8 cellular contexts compared by ENCODE assay signal in genomic region chr18:35041752-35042379, GRCh38. TPM values are rescaled to one million over a fixed set of nuclear protein-coding genes. Genes with fewer than 3 reads are reported as not detected.
A peak's percentile ranks its signal among the peaks of the same experiment; 100 is the strongest.
DNase-seq lines count a peak whose midpoint lies in the region; ATAC-seq and TF ChIP-seq lines count a peak whose summit lies in the region.

No MANE protein-coding gene starts in this region.

- TF ChIP-seq CTCF in heart right ventricle (IDR thresholded peaks at IDR 0.05), result peak in 1 of 9 donors; percentile 9

- peak overlapping the region; percentile 63 to 92 (median 88) for H3K27ac ChIP-seq in heart right ventricle

- peaks cover 58% of the 10 kb centered on the region for H3K4me1 Mint-ChIP-seq in activated T-helper 2 cell treated with anti-CD3 and anti-CD28 coated beads, Interferon-gamma antibody, Interleukin-2, Interleukin-4, amounts not matched to agents 10 μg/mL and 5 μg/mL and 100 μg/mL, durations not matched to agents 14 hours and 24 hours and 36 hours (ENCODE audit: low read depth)

- peak overlapping the region; percentile 99 for H3K27ac Mint-ChIP-seq in activated T-helper 2 cell treated with anti-CD3 and anti-CD28 coated beads, Interferon-gamma antibody, Interleukin-2, Interleukin-4, amounts not matched to agents 10 μg/mL and 5 μg/mL and 100 μg/mL, durations not matched to agents 14 hours and 24 hours and 36 hours

- no peaks in the 10 kb centered on the region for H3K27me3 ChIP-seq in heart right ventricle

- peak overlapping the region; percentile 65 to 94 (median 82) for H3K4me3 ChIP-seq in heart right ventricle

- DNase-seq in EL (peak; percentile 33), NCI-H1092 treated with DMSO at 0.1 percent for 48 hours (lab: John Stamatoyannopoulos, UW) (peak; percentile 64), heart right ventricle (no peak), putamen (ENCODE audit: low spot score) (peak; percentile 65), DMS114 treated with DMSO at 0.1 percent for 48 hours (lab: John Stamatoyannopoulos, UW; ENCODE audit: unreplicated experiment) (no peak)
- no peak for DNase-seq in activated T-helper 2 cell treated with anti-CD3 and anti-CD28 coated beads, Interferon-gamma antibody, Interleukin-2, Interleukin-4, amounts not matched to agents 10 μg/mL and 5 μg/mL and 100 μg/mL, durations not matched to agents 14 hours and 24 hours and 36 hours (ENCODE audit: low spot score)

- ATAC-seq in heart right ventricle, result peak in 6 of 8 donors; percentile 5 to 25 (median 20)
- ATAC-seq in GM19397 (IDR thresholded peaks at IDR 0.05; ENCODE audit: unreplicated experiment), result no peak
- no peak for ATAC-seq in HG02938 (IDR thresholded peaks at IDR 0.05; ENCODE audit: unreplicated experiment)

- H3K4me1 ChIP-seq in heart right ventricle, result peaks cover 6 to 73% (median 50%) of the 10 kb centered on the region in 9 donors

- intact Hi-C loops in activated T-helper 2 cell treated with anti-CD3 and anti-CD28 coated beads, Interferon-gamma antibody, Interleukin-2, Interleukin-4, amounts not matched to agents 10 μg/mL and 5 μg/mL and 100 μg/mL, durations not matched to agents 14 hours and 24 hours and 36 hours (cut with micrococcal nuclease), result loop anchor here (1.0 to 10.0 kb wide), 12 partner anchors 13 to 1085 kb away; partner anchors contain the start of genes ELP2, INO80C, RMP24 and RPRD1A
- intact Hi-C loops in heart right ventricle (cut with DNase I), result loop anchor here in 6 of 10 donors (1.0 to 5.0 kb wide), 5 partner anchors 40 to 90 kb away; no protein-coding TSS in a partner anchor

- H3K36me3 Mint-ChIP-seq in activated T-helper 2 cell treated with anti-CD3 and anti-CD28 coated beads, Interferon-gamma antibody, Interleukin-2, Interleukin-4, amounts not matched to agents 10 μg/mL and 5 μg/mL and 100 μg/mL, durations not matched to agents 14 hours and 24 hours and 36 hours (ENCODE audit: low read depth), result no peaks in the 10 kb centered on the region

- H3K36me3 ChIP-seq in heart right ventricle, result no peaks in the 10 kb centered on the region

- H3K9me3 ChIP-seq in heart right ventricle, result no peaks in the 10 kb centered on the region

- H3K9me3 Mint-ChIP-seq in activated T-helper 2 cell treated with anti-CD3 and anti-CD28 coated beads, Interferon-gamma antibody, Interleukin-2, Interleukin-4, amounts not matched to agents 10 μg/mL and 5 μg/mL and 100 μg/mL, durations not matched to agents 14 hours and 24 hours and 36 hours, result no peaks in the 10 kb centered on the region

- H3K4me3 Mint-ChIP-seq in activated T-helper 2 cell treated with anti-CD3 and anti-CD28 coated beads, Interferon-gamma antibody, Interleukin-2, Interleukin-4, amounts not matched to agents 10 μg/mL and 5 μg/mL and 100 μg/mL, durations not matched to agents 14 hours and 24 hours and 36 hours (ENCODE audit: low read depth), result peak overlapping the region; percentile 95

- no peaks in the 10 kb centered on the region for H3K27me3 Mint-ChIP-seq in activated T-helper 2 cell treated with anti-CD3 and anti-CD28 coated beads, Interferon-gamma antibody, Interleukin-2, Interleukin-4, amounts not matched to agents 10 μg/mL and 5 μg/mL and 100 μg/mL, durations not matched to agents 14 hours and 24 hours and 36 hours (ENCODE audit: low read depth)

- WGBS in heart right ventricle, 2 donors, result 0 to 1% methylated on average over 13 of the region's 13 CpGs

RNA-seq across cellular contexts. Expression of gene MAPRE2, which starts 0.7 kb away (rescaled TPM):
- total RNA-seq in activated T-helper 2 cell treated with anti-CD3 and anti-CD28 coated beads, Interferon-gamma antibody, Interleukin-2, Interleukin-4, amounts not matched to agents 10 μg/mL and 5 μg/mL and 100 μg/mL, durations not matched to agents 14 hours and 24 hours and 36 hours, result 42.7 and 44.6 TPM in 2 replicates
- total RNA-seq in heart right ventricle, result 100 to 1,000 TPM in 8 of 10 donors, 10 to 100 TPM in 2; 63.9 to 211 (median 137) TPM
- 10 to 100 TPM; 31.7 to 71.1 TPM for polyA plus RNA-seq in heart right ventricle

Comparison
In these comparisons a context has a peak if more than half of its experiments do, and no peak if none do; other contexts are left out.
1. DNase-seq: peak in EL (single experiment), NCI-H1092 treated with DMSO at 0.1 percent for 48 hours (single experiment) and putamen (single experiment); none in activated T-helper 2 cell treated with anti-CD3 and anti-CD28 coated beads, Interferon-gamma antibody, Interleukin-2, Interleukin-4, amounts not matched to agents 10 μg/mL and 5 μg/mL and 100 μg/mL, durations not matched to agents 14 hours and 24 hours and 36 hours (single experiment), heart right ventricle (0 of 2) and DMS114 treated with DMSO at 0.1 percent for 48 hours (single experiment).
2. ATAC-seq: peak in heart right ventricle (6 of 8); none in GM19397 (single experiment) and HG02938 (single experiment).